In the genomic region with DNA sequence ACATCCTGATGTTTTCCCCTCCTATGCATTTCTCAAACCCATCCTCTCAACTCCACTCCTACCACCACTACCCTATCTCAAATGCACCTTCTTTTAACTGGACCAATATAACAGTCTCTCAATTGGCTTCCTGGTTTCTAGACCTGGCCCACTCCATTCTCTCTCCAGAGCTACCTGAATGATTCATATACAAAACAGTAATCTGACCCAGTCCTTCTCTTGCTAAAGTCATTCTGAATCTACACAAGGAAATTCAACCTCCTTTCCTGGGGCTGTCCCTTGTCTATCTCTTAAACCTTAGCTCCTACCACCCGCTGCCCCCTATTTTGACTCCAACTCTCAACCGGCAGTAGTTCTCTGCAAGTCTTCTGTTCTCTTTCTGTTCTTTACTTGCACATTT, we compare ENCODE assay signal across 8 cellular contexts.
DNase-seq lines count a peak whose midpoint lies in the region; ATAC-seq and TF ChIP-seq lines count a peak whose summit lies in the region.

No MANE protein-coding gene starts in this region.

- 74% methylated on average over 2 of the region's 2 CpGs for WGBS in hepatocyte (ENCODE audit: low lambda C conversion rate, missing lambda C conversion rate)

- H3K4me1 ChIP-seq in hepatocyte (ENCODE audit: insufficient read depth) = peaks cover 24% of the 10 kb centered on the region

- ATAC-seq in SK-N-SH treated with all-trans-retinoic acid at 6 μM for 48 hours (peak; percentile 53), HG02571 (IDR thresholded peaks at IDR 0.05; ENCODE audit: unreplicated experiment) (no peak)
- peak; percentile 57 for ATAC-seq in stimulated activated naive CD8-positive, alpha-beta T cell treated with anti-CD3 and anti-CD28 coated beads, Interleukin-15, Interleukin-2, amounts not matched to agents 100 U/mL and 50 U/mL, for 24 hours

- no peaks in the 10 kb centered on the region for H3K27me3 ChIP-seq in hepatocyte

- peak; percentile 12 for DNase-seq in activated CD4-positive, alpha-beta T cell treated with anti-CD3 and anti-CD28 coated beads for 48 hours
- no peak for DNase-seq in activated CD4-positive, alpha-beta T cell treated with anti-CD3 and anti-CD28 coated beads for 1 hour
- DNase-seq in hepatocyte (ENCODE audit: low spot score) (no peak), NCI-H345 (lab: John Stamatoyannopoulos, UW) (no peak), NOMO-1 treated with dmso at 0.1 percent for 144 hours (lab: John Stamatoyannopoulos, UW; ENCODE audit: unreplicated experiment) (no peak)
- DNase-seq in stimulated activated naive CD8-positive, alpha-beta T cell treated with anti-CD3 and anti-CD28 coated beads, Interleukin-15, Interleukin-2, amounts not matched to agents 100 U/mL and 50 U/mL, for 24 hours = no peak

- no peaks in the 10 kb centered on the region for H3K9me3 ChIP-seq in hepatocyte (ENCODE audit: low read depth)

- H3K36me3 ChIP-seq in hepatocyte (replicated peaks; ENCODE audit: insufficient read depth, low read depth) = no peaks in the 10 kb centered on the region

- no peaks in the 10 kb centered on the region for H3K9me2 ChIP-seq in hepatocyte (replicated peaks; ENCODE audit: insufficient read depth)

- no peaks in the 10 kb centered on the region for H4K20me1 ChIP-seq in hepatocyte (ENCODE audit: insufficient read depth, poor library complexity, severe bottlenecking)

- H2AFZ ChIP-seq in hepatocyte = peak overlapping the region; percentile 17

- peak overlapping the region; percentile 0 for H3K27ac ChIP-seq in hepatocyte

- TF ChIP-seq CTCF in hepatocyte (IDR thresholded peaks at IDR 0.05; ENCODE audit: poor library complexity) = no peak

- peak overlapping the region; percentile 39 for H3K4me2 ChIP-seq in hepatocyte

- H3K79me2 ChIP-seq in hepatocyte = no peaks in the 10 kb centered on the region

- no peak overlapping the region for H3K4me3 ChIP-seq in hepatocyte

TF ChIP-seq in SK-N-SH treated with all-trans-retinoic acid at 6 μM for 48 hours, 23 proteins besides CTCF, POLR2A, EP300 and RAD21:
- TF ChIP-seq OSR1 (CRISPR knock-in tag; IDR thresholded peaks at IDR 0.05) (no peak), PATZ1 (CRISPR knock-in tag; IDR thresholded peaks at IDR 0.05; ENCODE audit: borderline replicate concordance) (no peak), BACH2 (CRISPR knock-in tag; IDR thresholded peaks at IDR 0.05; ENCODE audit: borderline replicate concordance) (no peak), ISL1 (CRISPR knock-in tag; IDR thresholded peaks at IDR 0.05) (no peak), SNAI2 (CRISPR knock-in tag; IDR thresholded peaks at IDR 0.05) (no peak), GLIS3 (CRISPR knock-in tag; IDR thresholded peaks at IDR 0.05) (no peak)
